ENCODE assay signal across 1 cellular context in genomic region chr10:131979336-131979735, GRCh38.
TF ChIP-seq lines count a peak whose summit lies in the region.

No MANE protein-coding gene starts in this region.

TF ChIP-seq in SK-N-SH treated with all-trans-retinoic acid at 6 μM for 48 hours, 23 proteins besides CTCF, POLR2A, EP300 and RAD21 (continued from another document):
- no peak for TF ChIP-seq CSRNP3 (CRISPR knock-in tag; IDR thresholded peaks at IDR 0.05)
- no peak for TF ChIP-seq RARB (CRISPR knock-in tag; IDR thresholded peaks at IDR 0.05)
- no peak for TF ChIP-seq POU6F1 (CRISPR knock-in tag; IDR thresholded peaks at IDR 0.05; ENCODE audit: borderline replicate concordance, low read depth)
- no peak for TF ChIP-seq GLIS3 (CRISPR knock-in tag; IDR thresholded peaks at IDR 0.05)
- no peak for TF ChIP-seq PATZ1 (CRISPR knock-in tag; IDR thresholded peaks at IDR 0.05; ENCODE audit: borderline replicate concordance)
- TF ChIP-seq ZNF565 (CRISPR knock-in tag; conservative IDR thresholded peaks at IDR 0.05; ENCODE audit: low read depth): no peak
- TF ChIP-seq SNAI2 (CRISPR knock-in tag; IDR thresholded peaks at IDR 0.05): no peak
- no peak for TF ChIP-seq ZFP30 (CRISPR knock-in tag; IDR thresholded peaks at IDR 0.05)
- TF ChIP-seq TOX (CRISPR knock-in tag; IDR thresholded peaks at IDR 0.05; ENCODE audit: borderline replicate concordance): no peak
- no peak for TF ChIP-seq ZFP3 (CRISPR knock-in tag; IDR thresholded peaks at IDR 0.05)
- no peak for TF ChIP-seq ZNF8 (CRISPR knock-in tag; IDR thresholded peaks at IDR 0.05)
